Comparison of ENCODE assay signal across 12 cellular contexts in the genomic region with DNA sequence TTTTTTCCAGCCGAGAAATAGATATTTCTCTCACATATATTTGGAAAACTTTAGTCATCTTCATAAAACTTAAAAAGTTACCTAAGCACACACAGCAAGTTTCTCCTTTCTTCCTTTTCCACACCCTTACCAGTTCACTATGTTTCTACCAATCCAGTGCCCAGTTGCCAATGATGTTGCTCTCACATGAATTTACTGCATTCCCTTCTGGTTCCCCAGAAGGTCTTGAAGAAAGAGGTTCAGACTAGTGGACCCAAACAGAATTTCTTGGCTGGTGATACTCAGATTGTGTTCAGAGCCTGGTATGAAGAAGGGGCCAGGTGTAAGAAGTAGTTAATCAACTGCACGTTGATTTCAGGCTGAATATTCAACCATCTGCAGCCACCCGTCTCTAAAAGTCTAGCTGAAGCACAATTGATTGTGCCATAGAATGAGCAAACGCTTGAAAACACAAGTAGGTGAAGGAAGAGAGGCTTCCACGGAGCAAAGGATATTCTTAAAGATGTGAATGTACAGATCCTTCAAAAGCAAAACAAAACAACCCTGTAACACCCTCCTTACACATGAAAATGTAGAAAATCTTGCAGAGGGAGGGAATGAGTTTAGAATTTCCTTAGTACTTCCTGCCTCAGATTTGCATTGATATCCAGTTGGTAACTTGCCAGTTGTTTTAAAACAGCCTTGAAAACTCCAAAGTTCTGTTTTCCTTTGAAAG. TPM values are rescaled to one million over a fixed set of nuclear protein-coding genes. Genes with fewer than 3 reads are reported as not detected.
DNase-seq lines count a peak whose midpoint lies in the region; ATAC-seq and TF ChIP-seq lines count a peak whose summit lies in the region.
"Had no signal": no experiment of that assay in that cellular context is flagged by ENCODE, and none has a peak within 500 bp of the region (broad histone marks: within the 10 kb centered on the region; RNA-seq: fewer than 3 reads in every experiment).

No MANE protein-coding gene starts in this region.

- H3K9me2 ChIP-seq in MM.1S (replicated peaks; ENCODE audit: insufficient read depth, low read length): no peaks in the 10 kb centered on the region

- H3K4me3 ChIP-seq in heart left ventricle: peak overlapping the region in 11 of 12 donors; percentile 2 to 67 (median 43)
- peak overlapping the region; percentile 61 to 81 (median 65) for H3K4me3 ChIP-seq in breast epithelium
- no peak overlapping the region for H3K4me3 ChIP-seq in lung
- H3K4me3 ChIP-seq in urinary bladder (ENCODE audit: low read depth, low read length): peak overlapping the region; percentile 0
- no peak overlapping the region for H3K4me3 ChIP-seq in MM.1S (ENCODE audit: low read length)

- H3K79me2 ChIP-seq in MM.1S (ENCODE audit: low read length): no peaks in the 10 kb centered on the region

- H3K4me1 ChIP-seq in heart left ventricle: peaks cover 0 to 43% (median 16%) of the 10 kb centered on the region in 12 donors
- H3K4me1 ChIP-seq in breast epithelium: no peaks in the 10 kb centered on the region
- H3K4me1 ChIP-seq in lung (ENCODE audit: control insufficient read depth in 2 of 2, insufficient read depth in 2 of 2, low read length in 2 of 2): peaks cover 0 to 3% of the 10 kb centered on the region in 2 donors
- H3K4me1 ChIP-seq in urinary bladder (ENCODE audit: insufficient read depth): no peaks in the 10 kb centered on the region
- H3K4me1 ChIP-seq in MM.1S (ENCODE audit: low read length): no peaks in the 10 kb centered on the region

- TF ChIP-seq POLR2A in heart left ventricle (IDR thresholded peaks at IDR 0.05) (no peak), breast epithelium (IDR thresholded peaks at IDR 0.05) (no peak)

- H3K27ac ChIP-seq in heart left ventricle (peak overlapping the region; percentile 20 to 92 (median 60)), breast epithelium (peak overlapping the region; percentile 86 to 88), lung (ENCODE audit: low read depth in 1 of 2, low read length in 1 of 2) (peak overlapping the region; percentile 11 to 79), urinary bladder (ENCODE audit: low read depth) (no peak overlapping the region), MM.1S (ENCODE audit: low read length) (no peak overlapping the region)

- no peak overlapping the region for H3K4me2 ChIP-seq in MM.1S (ENCODE audit: low read depth, low read length)

- H2AFZ ChIP-seq in MM.1S (ENCODE audit: low read length): no peak overlapping the region

- H3F3A ChIP-seq in MM.1S (ENCODE audit: insufficient read depth, low read length): no peaks in the 10 kb centered on the region

- intact Hi-C loops in heart left ventricle (cut with DNase I) (loop anchor here in 7 of 10 donors (5.0 to 10.0 kb wide), 8 partner anchors 37 to 371 kb away; no protein-coding TSS in a partner anchor), Right ventricle myocardium superior (cut with DNase I) (loop anchor here (10.0 kb wide), 2 partner anchors 139 to 219 kb away; no protein-coding TSS in a partner anchor), breast epithelium (cut with DNase I; ENCODE audit: low total_unique reads) (no loop called here)

- TF ChIP-seq CTCF in heart left ventricle (IDR thresholded peaks at IDR 0.05) (no peak), breast epithelium (IDR thresholded peaks at IDR 0.05) (no peak), lung (IDR thresholded peaks at IDR 0.05; ENCODE audit: control extremely low read depth, extremely low read depth) (no peak), MM.1S (IDR thresholded peaks at IDR 0.05; ENCODE audit: low read length) (no peak)

- 26 to 39% (median 33%) methylated on average over 5 of the region's 5 CpGs for WGBS in heart left ventricle, 4 donors
- 30 to 46% methylated on average over 5 of the region's 5 CpGs for WGBS in lung, 2 donors
- WGBS in urinary bladder: 34% methylated on average over 5 of the region's 5 CpGs

- H3K27me3 ChIP-seq in heart left ventricle (no peaks in the 10 kb centered on the region), breast epithelium (no peaks in the 10 kb centered on the region), lung (ENCODE audit: control insufficient read depth, insufficient read depth) (no peaks in the 10 kb centered on the region), MM.1S (replicated peaks; ENCODE audit: insufficient read depth, low read length) (no peaks in the 10 kb centered on the region)

- H3K9ac ChIP-seq in MM.1S (ENCODE audit: low read length): no peak overlapping the region

- no peaks in the 10 kb centered on the region for H3K9me3 ChIP-seq in heart left ventricle
- no peaks in the 10 kb centered on the region for H3K9me3 ChIP-seq in breast epithelium
- H3K9me3 ChIP-seq in lung (ENCODE audit: control insufficient read depth in 2 of 2, insufficient read depth in 1 of 2, low read length in 1 of 2): no peaks in the 10 kb centered on the region
- no peaks in the 10 kb centered on the region for H3K9me3 ChIP-seq in MM.1S (replicated peaks; ENCODE audit: insufficient read depth, low read length)

- DNase-seq in heart left ventricle (no peak), Right ventricle myocardium superior (no peak), breast epithelium (ENCODE audit: low spot score in 2 of 2) (no peak), lung (ENCODE audit: low spot score) (no peak), occipital lobe (lab: John Stamatoyannopoulos, UW) (no peak), NCI-H2107 treated with DMSO at 0.1 percent for 48 hours (lab: John Stamatoyannopoulos, UW; ENCODE audit: unreplicated experiment) (no peak), MM.1S (no peak)
- DNase-seq: amniotic stem cell; CD4-positive, alpha-beta memory T cell; GOT3 had no signal

- no peak for ATAC-seq in heart left ventricle
- no peak for ATAC-seq in Right ventricle myocardium superior (ENCODE audit: poor library complexity)
- ATAC-seq in lung (ENCODE audit: insufficient read depth, low FRiP score): no peak
- ATAC-seq: natural killer cell treated with Interleukin-12 subunit alpha and Interleukin-12 subunit beta and Interleukin-15 and Interleukin-18, amount 100 ng/mL, for 72 hours had no signal

- no peaks in the 10 kb centered on the region for H4K20me1 ChIP-seq in MM.1S (ENCODE audit: insufficient read depth, low read length)

- H3K36me3 ChIP-seq in heart left ventricle (no peaks in the 10 kb centered on the region), breast epithelium (no peaks in the 10 kb centered on the region), lung (ENCODE audit: control insufficient read depth in 2 of 2, insufficient read depth in 2 of 2, low read length in 2 of 2) (no peaks in the 10 kb centered on the region), urinary bladder (ENCODE audit: insufficient read depth) (no peaks in the 10 kb centered on the region), MM.1S (replicated peaks; ENCODE audit: insufficient read depth, low read length) (no peaks in the 10 kb centered on the region)

RNA-seq across cellular contexts. Expression of a gene that starts 4.6 kb away (rescaled TPM):
- 10 to 100 TPM; 19.0 to 35.6 (median 27.3) TPM for total RNA-seq in heart left ventricle
- polyA plus RNA-seq in heart left ventricle: 1 to 10 TPM; 4.8 to 5.3 TPM
- total RNA-seq in Right ventricle myocardium superior: 25.3 TPM
- total RNA-seq in breast epithelium: 100 to 1,000 TPM in 2 of 3 donors, 10 to 100 TPM in 1; 48.4 to 117 (median 103) TPM
- 100 to 1,000 TPM in 1 of 2 donors, 10 to 100 TPM in 1; 48.1 to 117 TPM for total RNA-seq in lung
- 10 to 100 TPM in 1 of 2 donors, 1 to 10 TPM in 1; 4.8 to 10.8 TPM for polyA plus RNA-seq in lung
- 136 TPM for total RNA-seq in urinary bladder
- 10.6 TPM for polyA plus RNA-seq in urinary bladder
- 19.8 TPM for total RNA-seq in occipital lobe

Comparison
In these comparisons a context has a peak if more than half of its experiments do, and no peak if none do; other contexts are left out.
1. H3K27ac ChIP-seq: peak in heart left ventricle (12 of 12), breast epithelium (2 of 2) and lung (2 of 2); none in urinary bladder (single experiment) and MM.1S (single experiment).
2. H3K4me3 ChIP-seq: peak in heart left ventricle (11 of 12), breast epithelium (3 of 3) and urinary bladder (single experiment); none in lung (single experiment) and MM.1S (single experiment).